In genomic region chr2:204665244-204665643, GRCh38 we compare ENCODE assay signal across 12 cellular contexts.
DNase-seq lines count a peak whose midpoint lies in the region; ATAC-seq, FAIRE-seq and TF ChIP-seq lines count a peak whose summit lies in the region.
"Had no signal": no experiment of that assay in that cellular context is flagged by ENCODE, and none has a peak within 500 bp of the region (broad histone marks: within the 10 kb centered on the region; RNA-seq: fewer than 3 reads in every experiment).

No MANE protein-coding gene starts in this region.

- H3K4me1 ChIP-seq in HepG2 (ENCODE audit: insufficient read depth, low read length) = peaks cover 37% of the 10 kb centered on the region
- peaks cover 0 to 30% (median 13%) of the 10 kb centered on the region in 4 donors for H3K4me1 ChIP-seq in right lobe of liver
- H3K4me1 ChIP-seq: colonic mucosa had no signal

- H3K36me3 ChIP-seq in HepG2 (replicated peaks in 1 of 2; ENCODE audit: control insufficient read depth in 1 of 2, insufficient read depth in 2 of 2, low read length in 2 of 2) (no peaks in the 10 kb centered on the region), right lobe of liver (no peaks in the 10 kb centered on the region), bronchial epithelial cell (ENCODE audit: control insufficient read depth, insufficient read depth, low read length) (no peaks in the 10 kb centered on the region)
- H3K36me3 ChIP-seq: colonic mucosa had no signal

- TF ChIP-seq EP300 in HepG2 (IDR thresholded peaks at IDR 0.05; ENCODE audit: low read depth in 2 of 2, low read length in 2 of 2) (no peak), HepG2 (CRISPR knock-in tag; IDR thresholded peaks at IDR 0.05; ENCODE audit: borderline replicate concordance) (no peak)

- no peak overlapping the region for H3K27ac ChIP-seq in HepG2 (ENCODE audit: extremely low read length, insufficient read depth, low read length)
- no peak overlapping the region for H3K27ac ChIP-seq in right lobe of liver
- H3K27ac ChIP-seq: colonic mucosa had no signal

- no peaks in the 10 kb centered on the region for H3K36me3 Mint-ChIP-seq in stimulated activated effector memory CD8-positive, alpha-beta T cell treated with anti-CD3 and anti-CD28 coated beads, Interleukin-12 subunit alpha, Interleukin-12 subunit beta, amount 100 ng/mL, for 72 hours

- CTCF ChIA-PET in HepG2 (lab: Yijun Ruan, JAX; ENCODE audit: low intra/inter-chr PET ratio, low total read pairs) = no interaction called here

- H3K27ac Mint-ChIP-seq in stimulated activated effector memory CD8-positive, alpha-beta T cell treated with anti-CD3 and anti-CD28 coated beads, Interleukin-12 subunit alpha, Interleukin-12 subunit beta, amount 100 ng/mL, for 72 hours = no peak overlapping the region

- H2AFZ ChIP-seq in HepG2 (ENCODE audit: low read length) = no peak overlapping the region

- H3K9ac ChIP-seq in HepG2 (ENCODE audit: insufficient read depth, low read depth, low read length) = no peak overlapping the region

- no peak overlapping the region for H3K4me3 Mint-ChIP-seq in stimulated activated effector memory CD8-positive, alpha-beta T cell treated with anti-CD3 and anti-CD28 coated beads, Interleukin-12 subunit alpha, Interleukin-12 subunit beta, amount 100 ng/mL, for 72 hours

- BruUV-seq in HepG2 (replicated peaks; lab: Mats Ljungman, UMichigan) = no TSS peak

- no peak for TF ChIP-seq CTCF in HepG2 (CRISPR knock-in tag; IDR thresholded peaks at IDR 0.05)
- TF ChIP-seq CTCF in right lobe of liver (IDR thresholded peaks at IDR 0.05) = no peak
- no peak for TF ChIP-seq CTCF in bronchial epithelial cell (IDR thresholded peaks at IDR 0.05; ENCODE audit: insufficient read depth, low read length, severe bottlenecking)

- no peak overlapping the region for H3K4me2 ChIP-seq in HepG2 (ENCODE audit: low read depth, low read length)

- peaks cover 64% of the 10 kb centered on the region for H3K9me3 ChIP-seq in HepG2 (ENCODE audit: low read length)
- H3K9me3 ChIP-seq in right lobe of liver = no peaks in the 10 kb centered on the region
- H3K9me3 ChIP-seq: colonic mucosa had no signal

- H4K20me1 ChIP-seq in HepG2 (ENCODE audit: insufficient read depth, low read length) = no peaks in the 10 kb centered on the region

- ATAC-seq in HepG2 = peak; percentile 23; the same call in 2 of the 3 replicates
- ATAC-seq in right lobe of liver = no peak
- no peak for ATAC-seq in HG02623 (IDR thresholded peaks at IDR 0.05; ENCODE audit: unreplicated experiment)
- ATAC-seq in stimulated activated effector memory CD8-positive, alpha-beta T cell treated with anti-CD3 and anti-CD28 coated beads, Interleukin-12 subunit alpha, Interleukin-12 subunit beta, amount 100 ng/mL, for 72 hours = no peak

- in situ Hi-C loops in HepG2 (cut with HindIII; ENCODE audit: extremely low pct_ligation_motif_present, low pct_unique_long_range_greater_than_20kb) = no loop called here

- no peaks in the 10 kb centered on the region for H3K79me2 ChIP-seq in HepG2 (ENCODE audit: insufficient read depth, low read length)

- TF ChIP-seq POLR2A in HepG2 (IDR thresholded peaks at IDR 0.05; ENCODE audit: insufficient read depth in 1 of 2, low read depth in 2 of 2, low read length in 2 of 2) = no peak
- TF ChIP-seq POLR2A in right lobe of liver (IDR thresholded peaks at IDR 0.05) = no peak

- H3K4me3 ChIP-seq in HepG2 (replicated peaks in 1 of 3; ENCODE audit: insufficient read depth in 1 of 3, low read depth in 2 of 3, low read length in 3 of 3) = no peak overlapping the region
- no peak overlapping the region for H3K4me3 ChIP-seq in right lobe of liver
- no peak overlapping the region for H3K4me3 ChIP-seq in bronchial epithelial cell (ENCODE audit: low read depth, low read length)
- H3K4me3 ChIP-seq: colonic mucosa, skin epidermis had no signal

- intact Hi-C loops in HepG2 (cut with micrococcal nuclease; ENCODE audit: unreplicated experiment) (no loop called here), right lobe of liver (cut with DNase I) (no loop called here)

- POLR2A ChIA-PET in HepG2 (lab: Yijun Ruan, JAX) = no interaction called here

- WGBS in HepG2 (ENCODE audit: low lambda C conversion rate) = 18% methylated on average over 1 of the region's 1 CpG
- WGBS in right lobe of liver (ENCODE audit: insufficient coverage, low coverage, low lambda C conversion rate, missing lambda C conversion rate) = 64% methylated on average over 1 of the region's 1 CpG

- no peaks in the 10 kb centered on the region for H3K9me3 Mint-ChIP-seq in stimulated activated effector memory CD8-positive, alpha-beta T cell treated with anti-CD3 and anti-CD28 coated beads, Interleukin-12 subunit alpha, Interleukin-12 subunit beta, amount 100 ng/mL, for 72 hours

- FAIRE-seq in HepG2 (lab: Jason Lieb, UNC) = no peak
- FAIRE-seq in bronchial epithelial cell (lab: Jason Lieb, UNC) = no peak
- FAIRE-seq in urothelium cell line (lab: Jason Lieb, UNC) = no peak

- TF ChIP-seq RAD21 in HepG2 (CRISPR knock-in tag; IDR thresholded peaks at IDR 0.05) = no peak

- DNase-seq in HepG2 (ENCODE audit: low spot score) (peak; percentile 10), right lobe of liver (no peak), bronchial epithelial cell (ENCODE audit: low read depth) (peak; percentile 55), kidney glomerular epithelial cell (lab: John Stamatoyannopoulos, UW) (peak; percentile 83), urothelium cell line (ENCODE audit: low spot score) (peak; percentile 57), NCI-H1436 (lab: John Stamatoyannopoulos, UW) (no peak)
- DNase-seq in stimulated activated effector memory CD8-positive, alpha-beta T cell treated with anti-CD3 and anti-CD28 coated beads, Interleukin-12 subunit alpha, Interleukin-12 subunit beta, amount 100 ng/mL, for 72 hours (ENCODE audit: low spot score in 2 of 2) = no peak
- DNase-seq: 8988T; activated T-cell treated with anti-CD3 and anti-CD28 coated beads, Interleukin-2, amount 50 U/mL, for 1 hour; colonic mucosa had no signal

- H3K4me1 Mint-ChIP-seq in stimulated activated effector memory CD8-positive, alpha-beta T cell treated with anti-CD3 and anti-CD28 coated beads, Interleukin-12 subunit alpha, Interleukin-12 subunit beta, amount 100 ng/mL, for 72 hours = no peaks in the 10 kb centered on the region

- no peaks in the 10 kb centered on the region for H3K27me3 ChIP-seq in HepG2 (ENCODE audit: control insufficient read depth in 1 of 2, insufficient read depth in 2 of 2, low read length in 2 of 2)
- H3K27me3 ChIP-seq in right lobe of liver = no peaks in the 10 kb centered on the region
- H3K27me3 ChIP-seq in bronchial epithelial cell (ENCODE audit: control insufficient read depth, insufficient read depth, low read length) = no peaks in the 10 kb centered on the region
- H3K27me3 ChIP-seq: colonic mucosa had no signal

TF ChIP-seq in HepG2, 621 proteins besides CTCF, POLR2A, EP300 and RAD21 (continues in another document):
- no peak for TF ChIP-seq THAP7 (CRISPR knock-in tag; IDR thresholded peaks at IDR 0.05)
- no peak for TF ChIP-seq ZNF292 (CRISPR knock-in tag; IDR thresholded peaks at IDR 0.05; ENCODE audit: borderline replicate concordance, low read depth)
- TF ChIP-seq NR2F2 (IDR thresholded peaks at IDR 0.05; ENCODE audit: borderline replicate concordance, low read depth) = no peak
- no peak for TF ChIP-seq KLF6 (CRISPR knock-in tag; IDR thresholded peaks at IDR 0.05)
- TF ChIP-seq KDM5A (IDR thresholded peaks at IDR 0.05; ENCODE audit: borderline replicate concordance, low read length) = no peak
- TF ChIP-seq JUN (CRISPR knock-in tag; IDR thresholded peaks at IDR 0.05) = no peak
- TF ChIP-seq ZNF264 (CRISPR knock-in tag; IDR thresholded peaks at IDR 0.05) = no peak
- no peak for TF ChIP-seq ZSCAN20 (CRISPR knock-in tag; IDR thresholded peaks at IDR 0.05; ENCODE audit: borderline replicate concordance)
- TF ChIP-seq AFF4 (CRISPR knock-in tag; IDR thresholded peaks at IDR 0.05) = no peak
- no peak for TF ChIP-seq ELF3 (CRISPR knock-in tag; IDR thresholded peaks at IDR 0.05)
- no peak for TF ChIP-seq MYNN (CRISPR knock-in tag; IDR thresholded peaks at IDR 0.05; ENCODE audit: low read depth)

Comparison
In these comparisons a context has a peak if more than half of its experiments do, and no peak if none do; other contexts are left out.
1. DNase-seq: peak in HepG2 (single experiment), bronchial epithelial cell (single experiment), kidney glomerular epithelial cell (single experiment) and urothelium cell line (single experiment); none in right lobe of liver (0 of 3), NCI-H1436 (single experiment) and stimulated activated effector memory CD8-positive, alpha-beta T cell treated with anti-CD3 and anti-CD28 coated beads, Interleukin-12 subunit alpha, Interleukin-12 subunit beta, amount 100 ng/mL, for 72 hours (0 of 2).